ENCODE assay signal across 10 cellular contexts in the genomic region with DNA sequence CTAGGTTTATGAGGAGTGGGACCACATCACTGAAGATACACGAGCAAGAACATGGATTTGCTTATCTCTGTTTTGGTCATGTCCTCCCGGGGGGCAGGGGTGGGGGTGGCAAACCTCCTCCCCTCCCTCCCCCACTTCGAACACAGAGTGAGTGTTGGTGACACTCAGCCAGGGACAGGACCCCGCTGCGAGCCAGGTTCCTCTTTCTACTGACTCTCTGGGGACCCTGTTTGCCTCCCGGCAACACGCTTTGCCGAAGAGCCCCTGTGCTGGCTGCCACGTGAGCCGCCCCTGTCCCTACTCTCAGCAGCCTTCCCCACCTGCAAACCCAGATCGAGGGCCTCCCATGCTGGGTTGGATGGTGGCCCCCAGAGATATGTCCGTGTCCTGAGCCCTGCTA. TPM values are rescaled to one million over a fixed set of nuclear protein-coding genes. Genes with fewer than 3 reads are reported as not detected.
DNase-seq lines count a peak whose midpoint lies in the region; ATAC-seq and FAIRE-seq lines count a peak whose summit lies in the region.
"Had no signal": no experiment of that assay in that cellular context is flagged by ENCODE, and none has a peak within 500 bp of the region (broad histone marks: within the 10 kb centered on the region; RNA-seq: fewer than 3 reads in every experiment).

No MANE protein-coding gene starts in this region.

- H3K36me3 ChIP-seq in CD4-positive, CD25-positive, alpha-beta regulatory T cell (ENCODE audit: control insufficient read depth, insufficient read depth, low read length): peaks cover 27% of the 10 kb centered on the region
- H3K36me3 ChIP-seq: uterus had no signal

- H3K27ac Mint-ChIP-seq in CD4-positive, CD25-positive, alpha-beta regulatory T cell: peak overlapping the region; percentile 32 to 86 (median 59)
- peak overlapping the region; percentile 44 for H3K27ac Mint-ChIP-seq in activated T-helper 1 cell treated with anti-CD3 and anti-CD28 coated beads, Interleukin-12 subunit alpha, Interleukin-12 subunit beta, Interleukin-2, Interleukin-4 antibody, amounts not matched to agents 30 ng/mL and 10 ng/mL and 1 ng/mL, durations not matched to agents 14 hours and 24 hours and 36 hours

- H3K4me3 Mint-ChIP-seq in CD4-positive, CD25-positive, alpha-beta regulatory T cell: peak overlapping the region in 1 of 4 donors; percentile 15
- H3K4me3 Mint-ChIP-seq in activated T-helper 1 cell treated with anti-CD3 and anti-CD28 coated beads, Interleukin-12 subunit alpha, Interleukin-12 subunit beta, Interleukin-2, Interleukin-4 antibody, amounts not matched to agents 30 ng/mL and 10 ng/mL and 1 ng/mL, durations not matched to agents 14 hours and 24 hours and 36 hours: no peak overlapping the region

- H3K4me3 ChIP-seq in CD4-positive, CD25-positive, alpha-beta regulatory T cell (ENCODE audit: low read depth, low read length): no peak overlapping the region
- H3K4me3 ChIP-seq: uterus had no signal

- peaks cover 5 to 49% (median 22%) of the 10 kb centered on the region in 4 donors for H3K4me1 Mint-ChIP-seq in CD4-positive, CD25-positive, alpha-beta regulatory T cell
- peaks cover 24% of the 10 kb centered on the region for H3K4me1 Mint-ChIP-seq in activated T-helper 1 cell treated with anti-CD3 and anti-CD28 coated beads, Interleukin-12 subunit alpha, Interleukin-12 subunit beta, Interleukin-2, Interleukin-4 antibody, amounts not matched to agents 30 ng/mL and 10 ng/mL and 1 ng/mL, durations not matched to agents 14 hours and 24 hours and 36 hours (ENCODE audit: low read depth)

- FAIRE-seq in frontal cortex (lab: Jason Lieb, UNC): no peak

- H3K27me3 Mint-ChIP-seq in CD4-positive, CD25-positive, alpha-beta regulatory T cell: no peaks in the 10 kb centered on the region
- no peaks in the 10 kb centered on the region for H3K27me3 Mint-ChIP-seq in activated T-helper 1 cell treated with anti-CD3 and anti-CD28 coated beads, Interleukin-12 subunit alpha, Interleukin-12 subunit beta, Interleukin-2, Interleukin-4 antibody, amounts not matched to agents 30 ng/mL and 10 ng/mL and 1 ng/mL, durations not matched to agents 14 hours and 24 hours and 36 hours (ENCODE audit: insufficient read depth)

- no peaks in the 10 kb centered on the region for H3K9me3 Mint-ChIP-seq in CD4-positive, CD25-positive, alpha-beta regulatory T cell
- H3K9me3 Mint-ChIP-seq in activated T-helper 1 cell treated with anti-CD3 and anti-CD28 coated beads, Interleukin-12 subunit alpha, Interleukin-12 subunit beta, Interleukin-2, Interleukin-4 antibody, amounts not matched to agents 30 ng/mL and 10 ng/mL and 1 ng/mL, durations not matched to agents 14 hours and 24 hours and 36 hours: no peaks in the 10 kb centered on the region

- H3K27me3 ChIP-seq in CD4-positive, CD25-positive, alpha-beta regulatory T cell (ENCODE audit: control insufficient read depth, insufficient read depth, low read length): no peaks in the 10 kb centered on the region
- H3K27me3 ChIP-seq: uterus had no signal

- no peak for DNase-seq in CD4-positive, CD25-positive, alpha-beta regulatory T cell
- DNase-seq in activated T-helper 1 cell treated with anti-CD3 and anti-CD28 coated beads, Interleukin-12 subunit alpha, Interleukin-12 subunit beta, Interleukin-2, Interleukin-4 antibody, amounts not matched to agents 30 ng/mL and 10 ng/mL and 1 ng/mL, durations not matched to agents 14 hours and 24 hours and 36 hours (ENCODE audit: low spot score): no peak
- DNase-seq in NCI-H226 (no peak), HT-29 (ENCODE audit: low spot score) (no peak), frontal cortex (ENCODE audit: low spot score in 2 of 2) (no peak), DMS 273 (lab: John Stamatoyannopoulos, UW; ENCODE audit: unreplicated experiment) (no peak)
- DNase-seq: NCI-H1105 treated with DMSO at 0.1 percent for 48 hours had no signal

- no peaks in the 10 kb centered on the region for H3K9me3 ChIP-seq in CD4-positive, CD25-positive, alpha-beta regulatory T cell (ENCODE audit: control insufficient read depth in 2 of 2, low read length in 2 of 2)
- H3K9me3 ChIP-seq: uterus had no signal

- H3K4me1 ChIP-seq in CD4-positive, CD25-positive, alpha-beta regulatory T cell (ENCODE audit: control insufficient read depth, insufficient read depth, low read length, poor library complexity, severe bottlenecking): peaks cover 19% of the 10 kb centered on the region
- H3K4me1 ChIP-seq: uterus had no signal

- H3K27ac ChIP-seq in CD4-positive, CD25-positive, alpha-beta regulatory T cell (ENCODE audit: insufficient read depth, low read length, poor library complexity, severe bottlenecking): peak overlapping the region; percentile 33
- H3K27ac ChIP-seq: uterus had no signal

- peaks cover 16% of the 10 kb centered on the region for H3K36me3 Mint-ChIP-seq in CD4-positive, CD25-positive, alpha-beta regulatory T cell
- peaks cover 21% of the 10 kb centered on the region for H3K36me3 Mint-ChIP-seq in activated T-helper 1 cell treated with anti-CD3 and anti-CD28 coated beads, Interleukin-12 subunit alpha, Interleukin-12 subunit beta, Interleukin-2, Interleukin-4 antibody, amounts not matched to agents 30 ng/mL and 10 ng/mL and 1 ng/mL, durations not matched to agents 14 hours and 24 hours and 36 hours (ENCODE audit: low read depth)

- ATAC-seq in CD4-positive, CD25-positive, alpha-beta regulatory T cell (ENCODE audit: low read depth in 2 of 2): peak; percentile 28 to 42
- peak; percentile 67 for ATAC-seq in GM18909 (IDR thresholded peaks at IDR 0.05; ENCODE audit: poor library complexity, unreplicated experiment)
- peak; percentile 44 for ATAC-seq in HG03095 (IDR thresholded peaks at IDR 0.05; ENCODE audit: unreplicated experiment)

- intact Hi-C loops in activated T-helper 1 cell treated with anti-CD3 and anti-CD28 coated beads, Interleukin-12 subunit alpha, Interleukin-12 subunit beta, Interleukin-2, Interleukin-4 antibody, amounts not matched to agents 30 ng/mL and 10 ng/mL and 1 ng/mL, durations not matched to agents 14 hours and 24 hours and 36 hours (cut with micrococcal nuclease): no loop called here

RNA-seq across cellular contexts. Expression of gene P2RY8, which starts 34.7 kb away (rescaled TPM):
- total RNA-seq in CD4-positive, CD25-positive, alpha-beta regulatory T cell: 158 TPM
- polyA plus RNA-seq in CD4-positive, CD25-positive, alpha-beta regulatory T cell: 100 to 1,000 TPM; 189 to 222 (median 207) TPM
- total RNA-seq in activated T-helper 1 cell treated with anti-CD3 and anti-CD28 coated beads, Interleukin-12 subunit alpha, Interleukin-12 subunit beta, Interleukin-2, Interleukin-4 antibody, amounts not matched to agents 30 ng/mL and 10 ng/mL and 1 ng/mL, durations not matched to agents 14 hours and 24 hours and 36 hours: 20.4 and 21.8 TPM in 2 replicates
- total RNA-seq in HT-29 (2014; rRNA removed; shearing (Covaris generic)): not detected in 2 replicates
- total RNA-seq in frontal cortex: under 0.01 TPM

RNA-seq across cellular contexts. Expression of gene ASMTL, which starts 49.5 kb away (rescaled TPM):
- total RNA-seq in CD4-positive, CD25-positive, alpha-beta regulatory T cell: 47.7 TPM
- polyA plus RNA-seq in CD4-positive, CD25-positive, alpha-beta regulatory T cell: 10 to 100 TPM; 32.1 to 50.1 (median 41.0) TPM
- 45.4 and 48.0 TPM in 2 replicates for total RNA-seq in activated T-helper 1 cell treated with anti-CD3 and anti-CD28 coated beads, Interleukin-12 subunit alpha, Interleukin-12 subunit beta, Interleukin-2, Interleukin-4 antibody, amounts not matched to agents 30 ng/mL and 10 ng/mL and 1 ng/mL, durations not matched to agents 14 hours and 24 hours and 36 hours
- total RNA-seq in HT-29 (2014; rRNA removed; shearing (Covaris generic)): 11.6 and 15.2 TPM in 2 replicates
- 10.6 TPM for total RNA-seq in frontal cortex

Comparison
In these comparisons a context has a peak if more than half of its experiments do, and no peak if none do; other contexts are left out.
1. RNA of gene P2RY8, which starts 34.7 kb away (total RNA-seq): 158 TPM in CD4-positive, CD25-positive, alpha-beta regulatory T cell (single experiment) and 20.4 to 21.8 TPM in activated T-helper 1 cell treated with anti-CD3 and anti-CD28 coated beads, Interleukin-12 subunit alpha, Interleukin-12 subunit beta, Interleukin-2, Interleukin-4 antibody, amounts not matched to agents 30 ng/mL and 10 ng/mL and 1 ng/mL, durations not matched to agents 14 hours and 24 hours and 36 hours; not detected in HT-29 and under 0.01 TPM in frontal cortex (single experiment); every median in the first group is over 10 times any median in the second.
2. Peak in every context shown above with its lines, with median percentiles within 50 percentile points of each other: ATAC-seq.